Comparison of ENCODE assay signal across 8 cellular contexts in the genomic region with DNA sequence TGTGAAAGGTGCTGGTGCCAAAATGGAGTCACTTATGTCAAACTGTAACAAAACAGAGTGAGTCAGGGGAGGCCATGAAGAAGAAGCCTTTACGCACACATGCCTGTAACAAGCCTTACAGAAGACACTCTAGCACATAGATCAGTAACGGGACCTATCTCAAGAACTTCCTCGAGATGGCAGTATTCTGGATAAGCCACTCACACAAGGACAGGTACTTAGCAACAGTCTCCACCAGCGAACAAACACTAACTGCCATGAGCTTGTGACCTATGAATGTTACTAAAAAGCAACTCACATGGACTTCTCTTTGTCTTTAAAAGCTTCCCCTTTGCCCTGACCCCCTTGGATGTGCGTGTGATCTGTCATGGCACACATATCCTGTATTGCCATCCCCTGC.
A peak's percentile ranks its signal among the peaks of the same experiment; 100 is the strongest.
DNase-seq lines count a peak whose midpoint lies in the region; ATAC-seq and TF ChIP-seq lines count a peak whose summit lies in the region.

No MANE protein-coding gene starts in this region.

- WGBS in transverse colon (ENCODE audit: low coverage in 1 of 2), 2 donors = 38 to 48% methylated on average over 2 to 5 of the region's 5 CpGs

- intact Hi-C loops in transverse colon (cut with DNase I; ENCODE audit: low total_unique reads) = no loop called here

- in situ Hi-C loops in HAP-1 (cut with MboI; ENCODE audit: low sequenced_read_pairs) = no loop called here
- in situ Hi-C loops in transverse colon (cut with MboI; ENCODE audit: low pct_ligation_motif_present in 1 of 4, low pct_unique_long_range_greater_than_20kb in 1 of 4, low sequenced_read_pairs in 3 of 4) = no loop called here

- H3K4me3 ChIP-seq in HAP-1 (no peak overlapping the region), fibroblast of pulmonary artery (replicated peaks; ENCODE audit: low read depth, low read length) (no peak overlapping the region), transverse colon (no peak overlapping the region)

- H3K9me3 ChIP-seq in HAP-1 = no peaks in the 10 kb centered on the region
- no peaks in the 10 kb centered on the region for H3K9me3 ChIP-seq in transverse colon

- H3K36me3 ChIP-seq in HAP-1 (replicated peaks) (no peaks in the 10 kb centered on the region), transverse colon (no peaks in the 10 kb centered on the region)

- no peak for TF ChIP-seq POLR2A in transverse colon (IDR thresholded peaks at IDR 0.05)
- TF ChIP-seq POLR2A in GM18505 (IDR thresholded peaks at IDR 0.05; ENCODE audit: borderline replicate concordance, extremely low read depth, insufficient read depth, insufficient read length) = no peak

- ATAC-seq in GM18505 (IDR thresholded peaks at IDR 0.05; ENCODE audit: unreplicated experiment) = no peak

- no peak overlapping the region for H3K27ac ChIP-seq in C4-2B
- no peak overlapping the region for H3K27ac ChIP-seq in transverse colon

- H3K4me1 ChIP-seq in HAP-1 = no peaks in the 10 kb centered on the region
- H3K4me1 ChIP-seq in transverse colon = no peaks in the 10 kb centered on the region

- DNase-seq in HAP-1 (ENCODE audit: low spot score in 2 of 2) = peak; percentile 22 to 27
- DNase-seq in NOMO-1 treated with dmso at 0.1 percent for 144 hours (lab: John Stamatoyannopoulos, UW; ENCODE audit: unreplicated experiment) = peak; percentile 62
- DNase-seq in fibroblast of pulmonary artery (ENCODE audit: low read depth) = peak; percentile 51
- DNase-seq in putamen (ENCODE audit: low spot score) = no peak
- DNase-seq in epidermal melanocyte (ENCODE audit: insufficient read length, low spot score) = no peak
- no peak for DNase-seq in transverse colon

- H3K27me3 ChIP-seq in HAP-1 (ENCODE audit: low read depth) (peaks cover 2% of the 10 kb centered on the region; the same call in 1 of the 2 replicates), transverse colon (no peaks in the 10 kb centered on the region)

- no peak for TF ChIP-seq EP300 in transverse colon (IDR thresholded peaks at IDR 0.05; ENCODE audit: low read depth)

- peak; percentile 58 for TF ChIP-seq CTCF in C4-2B (conservative IDR thresholded peaks at IDR 0.05)
- TF ChIP-seq CTCF in fibroblast of pulmonary artery (IDR thresholded peaks at IDR 0.05; ENCODE audit: low read length, missing control alignments) = peak; percentile 35
- peak in 1 of 5 experiments; percentile 5 for TF ChIP-seq CTCF in transverse colon (IDR thresholded peaks at IDR 0.05)

Comparison
In these comparisons a context has a peak if more than half of its experiments do, and no peak if none do; other contexts are left out.
1. DNase-seq: peak in HAP-1 (2 of 2), NOMO-1 treated with dmso at 0.1 percent for 144 hours (single experiment) and fibroblast of pulmonary artery (single experiment); none in putamen (single experiment), epidermal melanocyte (single experiment) and transverse colon (single experiment).